ENCODE assay signal across 8 cellular contexts in genomic region chr19:4911786-4912672, GRCh38. TPM values are rescaled to one million over a fixed set of nuclear protein-coding genes. Genes with fewer than 3 reads are reported as not detected.
A peak's percentile ranks its signal among the peaks of the same experiment; 100 is the strongest.
DNase-seq lines count a peak whose midpoint lies in the region; ATAC-seq lines count a peak whose summit lies in the region.

No MANE protein-coding gene starts in this region.

- H3K4me2 ChIP-seq in mesendoderm (ENCODE audit: low read length), result peak overlapping the region; percentile 17

- no peak overlapping the region for H4K8ac ChIP-seq in mesendoderm (ENCODE audit: low read depth, low read length)

- no peak overlapping the region for H2AK5ac ChIP-seq in mesendoderm (ENCODE audit: low read length)

- H3K27me3 ChIP-seq in effector memory CD4-positive, alpha-beta T cell (replicated peaks; ENCODE audit: control insufficient read depth, insufficient read depth, low read length, poor library complexity, severe bottlenecking), result no peaks in the 10 kb centered on the region
- H3K27me3 ChIP-seq in mesendoderm (ENCODE audit: insufficient read depth, low read length, poor library complexity), result no peaks in the 10 kb centered on the region

- no CpG with 5 or more reads among the region's 29 CpGs for WGBS in mesendoderm (ENCODE audit: extremely low coverage, insufficient coverage, low lambda C conversion rate)

- H2BK5ac ChIP-seq in mesendoderm (ENCODE audit: low read length), result no peak overlapping the region

- no peak overlapping the region for H3K27ac ChIP-seq in effector memory CD4-positive, alpha-beta T cell (ENCODE audit: insufficient read depth, low read length, poor library complexity, severe bottlenecking)
- no peak overlapping the region for H3K27ac ChIP-seq in mesendoderm (ENCODE audit: low read depth, low read length)

- H2BK120ac ChIP-seq in mesendoderm (ENCODE audit: low read depth, low read length), result no peak overlapping the region

- ATAC-seq in HG02970 (IDR thresholded peaks at IDR 0.05; ENCODE audit: low FRiP score, unreplicated experiment), result no peak

- peak overlapping the region; percentile 3 for H3K18ac ChIP-seq in mesendoderm (ENCODE audit: low read length)

- no peak overlapping the region for H3K23ac ChIP-seq in mesendoderm (ENCODE audit: low read length)

- peaks cover 58% of the 10 kb centered on the region for H3K79me2 ChIP-seq in mesendoderm (ENCODE audit: control insufficient read depth, insufficient read depth, low read length)

- H3K9ac ChIP-seq in mesendoderm (ENCODE audit: low read length), result peak overlapping the region; percentile 76

- H3K4me1 ChIP-seq in effector memory CD4-positive, alpha-beta T cell (ENCODE audit: control insufficient read depth, insufficient read depth, low read length, poor library complexity, severe bottlenecking), result peaks cover 26% of the 10 kb centered on the region
- no peaks in the 10 kb centered on the region for H3K4me1 ChIP-seq in mesendoderm (ENCODE audit: control insufficient read depth, low read depth, low read length)

- H2BK15ac ChIP-seq in mesendoderm (replicated peaks; ENCODE audit: low read depth), result no peak overlapping the region

- H4K5ac ChIP-seq in mesendoderm (ENCODE audit: low read length), result no peak overlapping the region

- no peaks in the 10 kb centered on the region for H3K36me3 ChIP-seq in effector memory CD4-positive, alpha-beta T cell (ENCODE audit: control insufficient read depth, insufficient read depth, low read length)
- peaks cover 4% of the 10 kb centered on the region for H3K36me3 ChIP-seq in mesendoderm (ENCODE audit: control insufficient read depth, insufficient read depth, low read length)

- H3K56ac ChIP-seq in mesendoderm (ENCODE audit: low read length), result peak overlapping the region; percentile 91

- DNase-seq in NCI-H345 (lab: John Stamatoyannopoulos, UW) (peak; percentile 26), NCI-H345 treated with DMSO at 0.1 percent for 48 hours (lab: John Stamatoyannopoulos, UW; ENCODE audit: unreplicated experiment) (no peak), NCI-H510A (lab: John Stamatoyannopoulos, UW) (peak; percentile 70), mesendoderm (peak; percentile 86)
- DNase-seq in activated CD8-positive, alpha-beta memory T cell treated with anti-CD3 and anti-CD28 coated beads for 1 hour (ENCODE audit: extremely low read depth in 1 of 2, low read depth in 1 of 2), result peak; percentile 37 to 43
- peak; percentile 38 to 56 (median 50) for DNase-seq in effector memory CD4-positive, alpha-beta T cell
- peak; percentile 52 for DNase-seq in stimulated activated CD8-positive, alpha-beta memory T cell treated with anti-CD3 and anti-CD28 coated beads, Interleukin-12 subunit alpha, Interleukin-12 subunit beta, amount 100 ng/mL, for 24 hours (ENCODE audit: extremely low read depth)

- peak overlapping the region; percentile 72 for H3K4me3 ChIP-seq in effector memory CD4-positive, alpha-beta T cell (ENCODE audit: insufficient read depth, low read depth, low read length, poor library complexity, severe bottlenecking)
- H3K4me3 ChIP-seq in mesendoderm (ENCODE audit: low read length), result no peak overlapping the region

- no peak overlapping the region for H3K4ac ChIP-seq in mesendoderm (ENCODE audit: low read depth, low read length)

- peaks cover 27% of the 10 kb centered on the region for H3K79me1 ChIP-seq in mesendoderm (ENCODE audit: low read length)

- H3K9me3 ChIP-seq in effector memory CD4-positive, alpha-beta T cell (ENCODE audit: control insufficient read depth, low read length), result no peaks in the 10 kb centered on the region

RNA-seq across cellular contexts. Expression of gene UHRF1, which starts 2.7 kb away (rescaled TPM):
- polyA plus RNA-seq in mesendoderm (2013, experiment 1 of 2), result 38.1 TPM
- 38.3 TPM for polyA plus RNA-seq in mesendoderm (2013, experiment 2 of 2)

RNA-seq across cellular contexts. Expression of gene ARRDC5, which starts 9.3 kb away (rescaled TPM):
- polyA plus RNA-seq in mesendoderm (2013, experiment 1 of 2), result not detected
- polyA plus RNA-seq in mesendoderm (2013, experiment 2 of 2), result not detected

RNA-seq across cellular contexts. Expression of gene PLIN3, which starts 44.6 kb away (rescaled TPM):
- 27.5 TPM for polyA plus RNA-seq in mesendoderm (2013, experiment 1 of 2)
- polyA plus RNA-seq in mesendoderm (2013, experiment 2 of 2), result 28.8 TPM

RNA-seq across cellular contexts. Expression of gene KDM4B, which starts 56.9 kb away (rescaled TPM):
- polyA plus RNA-seq in mesendoderm (2013, experiment 1 of 2), result 8.5 TPM
- 8.4 TPM for polyA plus RNA-seq in mesendoderm (2013, experiment 2 of 2)
